8 cellular contexts compared by ENCODE assay signal in the genomic region with DNA sequence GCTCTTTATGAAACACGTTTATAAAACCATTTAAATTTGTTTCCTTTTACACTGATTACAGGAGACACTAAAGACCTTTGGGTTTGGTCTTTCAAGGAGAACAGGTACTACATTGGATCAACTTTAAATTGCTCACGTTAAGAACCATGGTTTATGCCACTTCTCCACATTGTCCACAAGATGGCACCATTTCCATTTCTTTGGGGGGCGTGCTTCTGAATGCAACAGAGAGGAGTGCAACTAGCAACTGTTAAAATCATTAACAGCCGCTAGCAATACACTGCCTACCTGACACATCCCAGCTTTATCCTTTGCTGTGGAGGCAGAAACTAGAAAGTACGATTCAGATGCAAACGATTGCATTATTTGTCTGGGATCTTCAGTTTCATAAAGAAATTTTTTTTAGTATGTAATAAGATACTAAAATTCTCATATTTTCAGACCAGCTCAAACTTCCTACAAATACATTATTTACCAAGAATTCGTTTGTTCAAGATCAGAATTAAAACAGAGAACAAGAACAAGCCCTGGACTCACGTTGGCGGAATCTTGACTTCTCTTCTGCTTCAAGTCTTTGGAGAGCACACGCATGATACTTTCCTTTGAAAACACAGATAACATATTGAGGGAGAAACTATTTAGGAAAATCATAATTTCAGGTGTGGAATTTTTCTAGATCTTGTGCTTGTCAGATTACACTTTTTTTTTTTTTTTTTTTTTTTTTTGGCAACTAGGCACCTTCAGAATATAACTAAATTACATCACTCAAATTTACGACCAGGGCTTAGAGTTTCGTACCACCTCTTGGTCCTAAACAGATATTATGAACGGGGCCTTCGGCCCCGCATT. TPM values are rescaled to one million over a fixed set of nuclear protein-coding genes. Genes with fewer than 3 reads are reported as not detected.
DNase-seq lines count a peak whose midpoint lies in the region; ATAC-seq and TF ChIP-seq lines count a peak whose summit lies in the region.

No MANE protein-coding gene starts in this region.

- DNase-seq in activated gamma-delta T cell treated with Interleukin-2 at 50 U/mL for 16 hours (peak; percentile 60), activated gamma-delta T cell (lab: John Stamatoyannopoulos, UW) (no peak), NCI-H1436 treated with DMSO at 0.1 percent for 48 hours (lab: John Stamatoyannopoulos, UW) (peak; percentile 41), SW480 (ENCODE audit: low spot score) (peak; percentile 88), ascending aorta (ENCODE audit: low spot score in 2 of 2) (peak in 1 of 2 donors; percentile 78), right cardiac atrium (no peak), retinal pigment epithelial cell (ENCODE audit: low read depth) (peak; percentile 32)

- peak; percentile 47 to 80 (median 65) for TF ChIP-seq CTCF in ascending aorta (IDR thresholded peaks at IDR 0.05)
- peak; percentile 79 for TF ChIP-seq CTCF in retinal pigment epithelial cell (conservative IDR thresholded peaks at IDR 0.05; ENCODE audit: low read depth, low read length)

- WGBS in right cardiac atrium = 5% methylated on average over 15 of the region's 15 CpGs

- peaks cover 6% of the 10 kb centered on the region for H3K27me3 ChIP-seq in ascending aorta
- no peaks in the 10 kb centered on the region for H3K27me3 ChIP-seq in right cardiac atrium (ENCODE audit: control insufficient read depth, insufficient read depth)

- peaks cover 0 to 8% of the 10 kb centered on the region in 2 donors for H3K4me1 ChIP-seq in ascending aorta
- H3K4me1 ChIP-seq in right cardiac atrium (ENCODE audit: control insufficient read depth, insufficient read depth, low read length) = no peaks in the 10 kb centered on the region

- intact Hi-C loops in ascending aorta (cut with DNase I) = loop anchor here (2.0 to 10.0 kb wide), 5 partner anchors 61 to 1643 kb away; a partner anchor contains a TSS
- intact Hi-C loops in right cardiac atrium (cut with DNase I) = loop anchor here in 1 of 4 donors (10.0 kb wide), 1 partner anchor 63 kb away; a partner anchor contains a TSS

- ATAC-seq in HG02938 (IDR thresholded peaks at IDR 0.05; ENCODE audit: unreplicated experiment) (peak; percentile 63), right cardiac atrium (peak; percentile 79 to 87)

- H3K36me3 ChIP-seq in ascending aorta = no peaks in the 10 kb centered on the region

- H3K9me3 ChIP-seq in ascending aorta = no peaks in the 10 kb centered on the region
- no peaks in the 10 kb centered on the region for H3K9me3 ChIP-seq in right cardiac atrium (ENCODE audit: control insufficient read depth, low read length)

- H3K27ac ChIP-seq in ascending aorta (no peak overlapping the region), right cardiac atrium (ENCODE audit: low read length) (no peak overlapping the region)

- peak overlapping the region; percentile 57 to 64 for H3K4me3 ChIP-seq in ascending aorta
- H3K4me3 ChIP-seq in right cardiac atrium (ENCODE audit: low read length) = peak overlapping the region; percentile 60
- peak overlapping the region; percentile 58 for H3K4me3 ChIP-seq in retinal pigment epithelial cell (ENCODE audit: low read length)

RNA-seq across cellular contexts. Expression of a gene that starts 0.7 kb away (rescaled TPM):
- total RNA-seq in ascending aorta = not detected
- not detected for total RNA-seq in right cardiac atrium
- polyA plus RNA-seq in right cardiac atrium = not detected

RNA-seq across cellular contexts. Expression of a gene that starts 12.3 kb away (rescaled TPM):
- total RNA-seq in ascending aorta (27.9 TPM), right cardiac atrium (10 to 100 TPM; 15.7 to 24.6 (median 19.2) TPM)
- polyA plus RNA-seq in right cardiac atrium = 17.7 TPM

RNA-seq across cellular contexts. Expression of a gene that starts 54.8 kb away (rescaled TPM):
- total RNA-seq in ascending aorta (not detected), right cardiac atrium (not detected)
- not detected for polyA plus RNA-seq in right cardiac atrium

Comparison
In these comparisons a context has a peak if more than half of its experiments do, and no peak if none do; other contexts are left out.
1. DNase-seq: peak in activated gamma-delta T cell treated with Interleukin-2 at 50 U/mL for 16 hours (single experiment), NCI-H1436 treated with DMSO at 0.1 percent for 48 hours (single experiment), SW480 (single experiment) and retinal pigment epithelial cell (single experiment); none in activated gamma-delta T cell (single experiment) and right cardiac atrium (0 of 3).
2. Peak in every context shown above with its lines, with median percentiles within 50 percentile points of each other: H3K4me3 ChIP-seq.